In genomic region chr10:17025444-17026295, GRCh38 we compare ENCODE assay signal across 8 cellular contexts.
DNase-seq lines count a peak whose midpoint lies in the region; ATAC-seq and TF ChIP-seq lines count a peak whose summit lies in the region.

No MANE protein-coding gene starts in this region.

- no peaks in the 10 kb centered on the region for H3K36me3 ChIP-seq in ectodermal cell (ENCODE audit: control insufficient read depth, insufficient read depth, low read length)
- H3K36me3 ChIP-seq in stomach: no peaks in the 10 kb centered on the region

- H3K4me1 ChIP-seq in ectodermal cell (ENCODE audit: control insufficient read depth, insufficient read depth, low read length): peaks cover 36% of the 10 kb centered on the region
- H3K4me1 ChIP-seq in stomach: peaks cover 5 to 71% (median 9%) of the 10 kb centered on the region in 4 donors

- POLR2A ChIA-PET in activated CD4-positive, alpha-beta memory T cell treated with anti-CD3 and anti-CD28 coated beads, Interleukin-2, amount 10 ng/mL, durations not matched to agents 7 days and 5 days (lab: Charles Lee): interaction anchor here (0.9 to 13.4 kb wide), 7 partner anchors 23 to 481 kb away, joined by 3 to 335 read pairs (median 7); partner anchors contain the start of genes TRDMT1 and VIM

- H3K27me3 Mint-ChIP-seq in activated CD4-positive, alpha-beta memory T cell treated with anti-CD3 and anti-CD28 coated beads, Interleukin-2, amount 10 ng/mL, durations not matched to agents 7 days and 5 days: peaks cover 2% of the 10 kb centered on the region
- H3K27me3 Mint-ChIP-seq in nephron progenitor cell (ENCODE audit: low read depth, poor library complexity): peaks cover 4% of the 10 kb centered on the region

- H3K27ac ChIP-seq in ectodermal cell (ENCODE audit: insufficient read depth, low read depth, low read length, poor library complexity, severe bottlenecking) (peak overlapping the region; percentile 73), stomach (peak overlapping the region in 4 of 5 donors; percentile 39 to 78 (median 69))

- H3K4me3 ChIP-seq in ectodermal cell (ENCODE audit: insufficient read depth, low read depth, low read length) (no peak overlapping the region), stomach (no peak overlapping the region)

- peaks cover 75% of the 10 kb centered on the region for H3K4me1 Mint-ChIP-seq in activated CD4-positive, alpha-beta memory T cell treated with anti-CD3 and anti-CD28 coated beads, Interleukin-2, amount 10 ng/mL, durations not matched to agents 7 days and 5 days
- H3K4me1 Mint-ChIP-seq in nephron progenitor cell: peaks cover 46% of the 10 kb centered on the region

- no peaks in the 10 kb centered on the region for H3K9me3 Mint-ChIP-seq in activated CD4-positive, alpha-beta memory T cell treated with anti-CD3 and anti-CD28 coated beads, Interleukin-2, amount 10 ng/mL, durations not matched to agents 7 days and 5 days
- H3K9me3 Mint-ChIP-seq in nephron progenitor cell: no peaks in the 10 kb centered on the region

- no peaks in the 10 kb centered on the region for H3K36me3 Mint-ChIP-seq in activated CD4-positive, alpha-beta memory T cell treated with anti-CD3 and anti-CD28 coated beads, Interleukin-2, amount 10 ng/mL, durations not matched to agents 7 days and 5 days (ENCODE audit: low read depth)
- no peaks in the 10 kb centered on the region for H3K36me3 Mint-ChIP-seq in nephron progenitor cell (ENCODE audit: low read depth)

- no peak for TF ChIP-seq POLR2A in stomach (IDR thresholded peaks at IDR 0.05)

- TF ChIP-seq EP300 in stomach (IDR thresholded peaks at IDR 0.05): no peak

- H3K9me3 ChIP-seq in ectodermal cell (ENCODE audit: control insufficient read depth, low read length) (no peaks in the 10 kb centered on the region), stomach (no peaks in the 10 kb centered on the region)

- no peak for TF ChIP-seq CTCF in nephron progenitor cell (IDR thresholded peaks at IDR 0.05)
- TF ChIP-seq CTCF in stomach (IDR thresholded peaks at IDR 0.05): no peak

- H3K4me3 Mint-ChIP-seq in activated CD4-positive, alpha-beta memory T cell treated with anti-CD3 and anti-CD28 coated beads, Interleukin-2, amount 10 ng/mL, durations not matched to agents 7 days and 5 days: peak overlapping the region; percentile 55
- no peak overlapping the region for H3K4me3 Mint-ChIP-seq in nephron progenitor cell

- CTCF ChIA-PET in activated CD4-positive, alpha-beta memory T cell treated with anti-CD3 and anti-CD28 coated beads, Interleukin-2, amount 10 ng/mL, durations not matched to agents 7 days and 5 days (lab: Charles Lee): interaction anchor here (4.4 kb wide), 1 partner anchor 203 kb away, joined by 30 read pairs; the partner anchor contains the start of gene VIM

- H3K27me3 ChIP-seq in ectodermal cell (ENCODE audit: control insufficient read depth, insufficient read depth, low read length, poor library complexity, severe bottlenecking) (no peaks in the 10 kb centered on the region), stomach (no peaks in the 10 kb centered on the region)

- intact Hi-C loops in stomach (cut with DNase I; ENCODE audit: low total_unique reads): no loop called here

- no peak for ATAC-seq in HG03457 (IDR thresholded peaks at IDR 0.05; ENCODE audit: unreplicated experiment)

- DNase-seq in M059J (ENCODE audit: low read depth) (peak; percentile 96), nephron progenitor cell (no peak), stomach (no peak), mesenteric fat pad (ENCODE audit: low spot score) (no peak), DMS79 treated with DMSO at 0.1 percent for 48 hours (lab: John Stamatoyannopoulos, UW) (no peak)
- peak; percentile 78 for DNase-seq in activated CD4-positive, alpha-beta memory T cell treated with anti-CD3 and anti-CD28 coated beads, Interleukin-2, amount 10 ng/mL, durations not matched to agents 7 days and 5 days

- WGBS in ectodermal cell, 2 experiments: 43 to 56% methylated on average over 7 of the region's 7 CpGs
- 45 to 54% (median 53%) methylated on average over 7 of the region's 7 CpGs for WGBS in stomach, 5 donors

- peak overlapping the region; percentile 97 for H3K27ac Mint-ChIP-seq in activated CD4-positive, alpha-beta memory T cell treated with anti-CD3 and anti-CD28 coated beads, Interleukin-2, amount 10 ng/mL, durations not matched to agents 7 days and 5 days
- peak overlapping the region; percentile 44 for H3K27ac Mint-ChIP-seq in nephron progenitor cell

Comparison
In these comparisons a context has a peak if more than half of its experiments do, and no peak if none do; other contexts are left out.
1. DNase-seq: peak in M059J (single experiment) and activated CD4-positive, alpha-beta memory T cell treated with anti-CD3 and anti-CD28 coated beads, Interleukin-2, amount 10 ng/mL, durations not matched to agents 7 days and 5 days (single experiment); none in nephron progenitor cell (single experiment), stomach (single experiment), mesenteric fat pad (single experiment) and DMS79 treated with DMSO at 0.1 percent for 48 hours (single experiment).